Comparison of ENCODE assay signal across 27 cellular contexts in the genomic region with DNA sequence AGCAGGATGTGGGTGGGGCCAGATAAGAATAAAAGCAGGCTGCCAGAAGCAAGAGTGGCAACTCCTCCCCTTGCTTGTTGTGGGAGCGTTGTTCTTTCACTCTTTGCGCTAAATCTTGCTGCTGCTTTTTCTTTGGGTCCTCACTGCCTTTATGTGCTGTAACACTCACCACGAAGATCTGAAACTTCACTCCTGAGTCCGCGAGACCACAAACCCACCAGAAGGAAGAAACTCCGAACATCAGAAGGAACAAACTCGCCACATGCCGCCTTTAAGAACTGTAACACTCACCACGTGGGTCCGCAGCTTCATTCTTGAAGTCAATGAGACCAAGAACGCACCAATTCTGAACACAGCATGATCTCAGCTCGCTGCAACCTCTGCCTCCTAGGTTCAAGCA.
A peak's percentile ranks its signal among the peaks of the same experiment; 100 is the strongest.
DNase-seq lines count a peak whose midpoint lies in the region; ATAC-seq and TF ChIP-seq lines count a peak whose summit lies in the region.
"Had no signal": no experiment of that assay in that cellular context is flagged by ENCODE, and none has a peak within 500 bp of the region (broad histone marks: within the 10 kb centered on the region; RNA-seq: fewer than 3 reads in every experiment).

No MANE protein-coding gene starts in this region.

- no peaks in the 10 kb centered on the region for H3K36me3 ChIP-seq in testis (ENCODE audit: low read depth, missing control alignments)
- H3K36me3 ChIP-seq: BLaER1 had no signal

- no peak overlapping the region for H3K4me3 ChIP-seq in testis
- H3K4me3 ChIP-seq: BLaER1, skin epidermis had no signal

- TF ChIP-seq POLR2A in testis (IDR thresholded peaks at IDR 0.05): no peak

- no peaks in the 10 kb centered on the region for H3K36me3 Mint-ChIP-seq in activated naive CD4-positive, alpha-beta T cell treated with anti-CD3 and anti-CD28 coated beads, Interleukin-2, amount 50 U/mL, for 24 hours
- no peaks in the 10 kb centered on the region for H3K36me3 Mint-ChIP-seq in T-helper 17 cell (ENCODE audit: low read depth)
- H3K36me3 Mint-ChIP-seq in activated naive CD8-positive, alpha-beta T cell: no peaks in the 10 kb centered on the region
- H3K36me3 Mint-ChIP-seq: naive B cell, type B pancreatic cell had no signal

- no peak for TF ChIP-seq CTCF in testis (IDR thresholded peaks at IDR 0.05)

- H3K9me3 Mint-ChIP-seq in activated naive CD4-positive, alpha-beta T cell treated with anti-CD3 and anti-CD28 coated beads, Interleukin-2, amount 50 U/mL, for 24 hours: no peaks in the 10 kb centered on the region
- no peaks in the 10 kb centered on the region for H3K9me3 Mint-ChIP-seq in activated naive CD8-positive, alpha-beta T cell (ENCODE audit: low read depth)
- H3K9me3 Mint-ChIP-seq: type B pancreatic cell had no signal

- intact Hi-C loops in testis (cut with DNase I; ENCODE audit: low total_unique reads): no loop called here

- H3K9me3 ChIP-seq in T-helper 17 cell (ENCODE audit: control insufficient read depth, low read length, poor library complexity, severe bottlenecking) (no peaks in the 10 kb centered on the region), testis (no peaks in the 10 kb centered on the region)
- H3K9me3 ChIP-seq: Caco-2 had no signal

- no peaks in the 10 kb centered on the region for H3K27me3 ChIP-seq in testis
- H3K27me3 ChIP-seq: BLaER1 had no signal

- no peak for DNase-seq in activated naive CD4-positive, alpha-beta T cell (lab: John Stamatoyannopoulos, UW)
- DNase-seq in T-helper 17 cell: no peak
- peak; percentile 40 for DNase-seq in testis
- DNase-seq in HuH-7.5 (ENCODE audit: low spot score): no peak
- DNase-seq in inferior parietal cortex (ENCODE audit: extremely low spot score): no peak
- DNase-seq: activated gamma-delta T cell treated with Interleukin-2 at 50 U/mL for 16 hours; aorta; Caco-2; DMS79; effector CD4-positive, alpha-beta T cell; H7; IMR-90; islet precursor cell; left ventricle myocardium superior; naive B cell; NCI-H2081; NCI-H2227 treated with DMSO at 0.1 percent for 48 hours; NCI-H69; SIG-M5; SW 1271 had no signal

- ATAC-seq in T-helper 17 cell: no peak
- ATAC-seq: activated CD4-positive, CD25-positive, alpha-beta regulatory T cell treated with anti-CD3 and anti-CD28 coated beads, Interleukin-2, amount 50 U/mL, for 24 hours; left ventricle myocardium superior; Panc1 had no signal

- no peaks in the 10 kb centered on the region for H3K27me3 Mint-ChIP-seq in activated naive CD4-positive, alpha-beta T cell treated with anti-CD3 and anti-CD28 coated beads, Interleukin-2, amount 50 U/mL, for 24 hours
- H3K27me3 Mint-ChIP-seq in T-helper 17 cell: peaks cover 13% of the 10 kb centered on the region
- peaks cover 1% of the 10 kb centered on the region for H3K27me3 Mint-ChIP-seq in activated naive CD8-positive, alpha-beta T cell
- H3K27me3 Mint-ChIP-seq: type B pancreatic cell had no signal

- no peaks in the 10 kb centered on the region for H3K4me1 Mint-ChIP-seq in activated naive CD4-positive, alpha-beta T cell treated with anti-CD3 and anti-CD28 coated beads, Interleukin-2, amount 50 U/mL, for 24 hours
- peaks cover 2% of the 10 kb centered on the region for H3K4me1 Mint-ChIP-seq in T-helper 17 cell
- peaks cover 6% of the 10 kb centered on the region for H3K4me1 Mint-ChIP-seq in activated naive CD8-positive, alpha-beta T cell (ENCODE audit: low read depth)
- H3K4me1 Mint-ChIP-seq: naive B cell had no signal

- 76 to 78% methylated on average over 12 of the region's 12 CpGs for WGBS in testis, 2 donors

- no peaks in the 10 kb centered on the region for H3K4me1 ChIP-seq in testis
- H3K4me1 ChIP-seq: BLaER1, Caco-2 had no signal

- no peak overlapping the region for H3K27ac Mint-ChIP-seq in activated naive CD4-positive, alpha-beta T cell treated with anti-CD3 and anti-CD28 coated beads, Interleukin-2, amount 50 U/mL, for 24 hours
- no peak overlapping the region for H3K27ac Mint-ChIP-seq in T-helper 17 cell
- H3K27ac Mint-ChIP-seq in activated naive CD8-positive, alpha-beta T cell: no peak overlapping the region
- H3K27ac Mint-ChIP-seq: naive B cell, type B pancreatic cell had no signal

- no peak overlapping the region for H3K27ac ChIP-seq in testis
- H3K27ac ChIP-seq: BLaER1, skin epidermis had no signal

- peak overlapping the region; percentile 12 for H3K4me3 Mint-ChIP-seq in activated naive CD4-positive, alpha-beta T cell treated with anti-CD3 and anti-CD28 coated beads, Interleukin-2, amount 50 U/mL, for 24 hours
- H3K4me3 Mint-ChIP-seq in T-helper 17 cell: peak overlapping the region; percentile 10
- H3K4me3 Mint-ChIP-seq in activated naive CD8-positive, alpha-beta T cell: peak overlapping the region; percentile 74
- H3K4me3 Mint-ChIP-seq: type B pancreatic cell had no signal

Comparison
In these comparisons a context has a peak if more than half of its experiments do, and no peak if none do; other contexts are left out.
1. H3K4me3 Mint-ChIP-seq: peak in every context shown above with its lines; median percentile 74 in activated naive CD8-positive, alpha-beta T cell; 12 in activated naive CD4-positive, alpha-beta T cell treated with anti-CD3 and anti-CD28 coated beads, Interleukin-2, amount 50 U/mL, for 24 hours; 10 in T-helper 17 cell.